Comparison of ENCODE assay signal across 18 cellular contexts in genomic region chr17:58370309-58370708, GRCh38.
"Had no signal": no experiment of that assay in that cellular context is flagged by ENCODE, and none has a peak within 500 bp of the region (broad histone marks: within the 10 kb centered on the region; RNA-seq: fewer than 3 reads in every experiment).

No MANE protein-coding gene starts in this region.

- H3K4me3 Mint-ChIP-seq: activated CD4-positive, alpha-beta memory T cell treated with anti-CD3 and anti-CD28 coated beads for 36 hours; activated CD4-positive, alpha-beta T cell treated with anti-CD3 and anti-CD28 coated beads for 36 hours; activated T-cell treated with anti-CD3 and anti-CD28 coated beads, Interleukin-2, amount 50 U/mL, for 4 hours; dendritic cell treated with granulocyte-macrophage colony-stimulating factor and Interleukin-4, amounts not matched to agents 40 ng/mL and 50 ng/mL, for 4 days; nephron; T-helper 17 cell had no signal

- H3K27ac ChIP-seq: brain microvascular endothelial cell, prostate gland, testis, WERI-Rb-1 had no signal

- ATAC-seq: activated CD4-positive, alpha-beta T cell treated with anti-CD3 and anti-CD28 coated beads for 36 hours; activated T-cell treated with anti-CD3 and anti-CD28 coated beads, Interleukin-2, amount 50 U/mL, for 4 hours; right cardiac atrium; T-helper 17 cell had no signal

- H3K4me1 Mint-ChIP-seq: nephron had no signal

- H3K36me3 Mint-ChIP-seq: activated CD4-positive, alpha-beta memory T cell treated with anti-CD3 and anti-CD28 coated beads for 36 hours had no signal

- H3K4me3 ChIP-seq: mucosa of descending colon, prostate gland, stomach, testis had no signal

- H3K27me3 ChIP-seq: brain microvascular endothelial cell, stomach, testis had no signal

- H3K27me3 Mint-ChIP-seq: activated CD4-positive, alpha-beta memory T cell treated with anti-CD3 and anti-CD28 coated beads for 36 hours; activated CD4-positive, alpha-beta T cell treated with anti-CD3 and anti-CD28 coated beads for 36 hours; T-helper 17 cell had no signal

- H3K4me1 ChIP-seq: prostate gland had no signal

- DNase-seq: activated CD4-positive, alpha-beta memory T cell treated with anti-CD3 and anti-CD28 coated beads for 36 hours; activated CD4-positive, alpha-beta T cell treated with anti-CD3 and anti-CD28 coated beads for 36 hours; activated effector memory CD4-positive, alpha-beta T cell treated with anti-CD3 and anti-CD28 coated beads, Interleukin-2, amount 50 U/mL, for 16 hours; activated T-cell treated with anti-CD3 and anti-CD28 coated beads, Interleukin-2, amount 50 U/mL, for 4 hours; anterior cingulate cortex; brain microvascular endothelial cell; cerebellar nuclear complex; effector memory CD4-positive, alpha-beta T cell; occipital lobe; right cardiac atrium; stomach; T-helper 17 cell; testis; WERI-Rb-1 had no signal

- H3K27ac Mint-ChIP-seq: activated CD4-positive, alpha-beta memory T cell treated with anti-CD3 and anti-CD28 coated beads for 36 hours; activated CD4-positive, alpha-beta T cell treated with anti-CD3 and anti-CD28 coated beads for 36 hours; dendritic cell treated with granulocyte-macrophage colony-stimulating factor and Interleukin-4, amounts not matched to agents 40 ng/mL and 50 ng/mL, for 4 days; T-helper 17 cell had no signal

- H3K9me3 Mint-ChIP-seq: activated CD4-positive, alpha-beta memory T cell treated with anti-CD3 and anti-CD28 coated beads for 36 hours; activated T-cell treated with anti-CD3 and anti-CD28 coated beads, Interleukin-2, amount 50 U/mL, for 4 hours; dendritic cell treated with granulocyte-macrophage colony-stimulating factor and Interleukin-4, amounts not matched to agents 40 ng/mL and 50 ng/mL, for 4 days; nephron had no signal

- H3K9me3 ChIP-seq: mucosa of descending colon, prostate gland, stomach, testis had no signal

- H3K36me3 ChIP-seq: brain microvascular endothelial cell, prostate gland, WERI-Rb-1 had no signal
